In genomic region chr1:241742084-241742483, GRCh38 we compare ENCODE assay signal across 5 cellular contexts.
"Had no signal": no experiment of that assay in that cellular context is flagged by ENCODE, and none has a peak within 500 bp of the region (broad histone marks: within the 10 kb centered on the region; RNA-seq: fewer than 3 reads in every experiment).

No MANE protein-coding gene starts in this region.

- DNase-seq: H9, HCEC 1CT, KG1 had no signal

- ATAC-seq: GM23338, HepG2 had no signal

- H3K4me3 ChIP-seq: GM23338 had no signal
